Comparison of ENCODE assay signal across 13 cellular contexts in the genomic region with DNA sequence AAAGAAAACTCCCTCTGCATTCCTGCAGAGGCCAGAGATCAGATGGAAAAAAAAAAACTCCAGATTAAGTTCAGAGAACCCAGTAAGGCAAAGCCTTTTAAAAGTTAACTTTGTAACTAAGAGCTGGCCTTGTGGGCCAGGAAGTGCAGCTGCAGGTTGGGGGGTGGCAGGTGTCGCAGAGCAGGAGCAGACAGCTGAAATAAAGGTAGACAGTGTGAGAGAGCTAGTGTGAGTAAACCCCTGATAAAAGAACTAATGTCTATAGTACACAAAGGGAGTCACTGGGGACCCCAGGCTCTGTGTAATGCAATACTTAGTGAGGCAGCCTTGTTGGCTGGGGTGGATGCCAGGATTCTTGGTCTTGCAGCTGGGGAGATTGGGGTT. TPM values are rescaled to one million over a fixed set of nuclear protein-coding genes. Genes with fewer than 3 reads are reported as not detected.
DNase-seq lines count a peak whose midpoint lies in the region; ATAC-seq and TF ChIP-seq lines count a peak whose summit lies in the region.
"Had no signal": no experiment of that assay in that cellular context is flagged by ENCODE, and none has a peak within 500 bp of the region (broad histone marks: within the 10 kb centered on the region; RNA-seq: fewer than 3 reads in every experiment).

No MANE protein-coding gene starts in this region.

- H3K27ac ChIP-seq in CD4-positive, alpha-beta memory T cell (ENCODE audit: low read depth, low read length), result no peak overlapping the region
- peak overlapping the region; percentile 84 for H3K27ac ChIP-seq in MM.1S (ENCODE audit: low read length)
- no peak overlapping the region for H3K27ac ChIP-seq in effector memory CD4-positive, alpha-beta T cell (ENCODE audit: insufficient read depth, low read length, poor library complexity, severe bottlenecking)
- H3K27ac ChIP-seq: vagina had no signal

- no peak overlapping the region for H3K4me3 ChIP-seq in CD4-positive, alpha-beta memory T cell (ENCODE audit: low read length in 2 of 2)
- no peak overlapping the region for H3K4me3 ChIP-seq in MM.1S (ENCODE audit: low read length)
- H3K4me3 ChIP-seq in effector memory CD4-positive, alpha-beta T cell (ENCODE audit: insufficient read depth, low read depth, low read length, poor library complexity, severe bottlenecking), result no peak overlapping the region
- H3K4me3 ChIP-seq: mucosa of descending colon, vagina had no signal

- no peak for DNase-seq in CD4-positive, alpha-beta memory T cell
- DNase-seq in MM.1S, result peak; percentile 62
- peak; percentile 45 for DNase-seq in activated CD8-positive, alpha-beta memory T cell treated with anti-CD3 and anti-CD28 coated beads, Interleukin-2, amount 50 U/mL, for 48 hours
- peak; percentile 43 for DNase-seq in left kidney (ENCODE audit: low read depth, low spot score)
- no peak for DNase-seq in effector memory CD4-positive, alpha-beta T cell
- no peak for DNase-seq in activated gamma-delta T cell (lab: John Stamatoyannopoulos, UW)
- no peak for DNase-seq in AG20443 (ENCODE audit: low spot score)
- DNase-seq: activated CD4-positive, alpha-beta T cell treated with anti-CD3 and anti-CD28 coated beads for 1 hour; foreskin fibroblast; mucosa of descending colon; stimulated activated CD4-positive, alpha-beta T cell treated with anti-CD3 and anti-CD28 coated beads, Interleukin-1b, Interleukin-23, amount 100 ng/mL, for 48 hours had no signal

- H3K4me1 Mint-ChIP-seq in CD4-positive, alpha-beta memory T cell, result peaks cover 14 to 55% (median 40%) of the 10 kb centered on the region in 4 donors

- H3K9ac ChIP-seq in MM.1S (ENCODE audit: low read length), result peak overlapping the region; percentile 43; the same call in 1 of the 2 replicates

- no peaks in the 10 kb centered on the region for H4K20me1 ChIP-seq in MM.1S (ENCODE audit: insufficient read depth, low read length)

- peaks cover 42% of the 10 kb centered on the region for H3F3A ChIP-seq in MM.1S (ENCODE audit: insufficient read depth, low read length)

- no peaks in the 10 kb centered on the region for H3K9me3 ChIP-seq in CD4-positive, alpha-beta memory T cell (ENCODE audit: control insufficient read depth in 1 of 2, low read length in 2 of 2)
- no peaks in the 10 kb centered on the region for H3K9me3 ChIP-seq in MM.1S (replicated peaks; ENCODE audit: insufficient read depth, low read length)
- H3K9me3 ChIP-seq in effector memory CD4-positive, alpha-beta T cell (ENCODE audit: control insufficient read depth, low read length), result no peaks in the 10 kb centered on the region
- H3K9me3 ChIP-seq: mucosa of descending colon, vagina had no signal

- H2AFZ ChIP-seq in MM.1S (ENCODE audit: low read length), result no peak overlapping the region

- POLR2A ChIA-PET in CD4-positive, alpha-beta memory T cell (lab: Charles Lee; ENCODE audit: partially characterized antibody), result interaction anchor here (0.6 kb wide), 1 partner anchor 144 kb away, joined by 4 read pairs; no protein-coding TSS in a partner anchor

- TF ChIP-seq CTCF in MM.1S (IDR thresholded peaks at IDR 0.05; ENCODE audit: low read length), result no peak

- H3K36me3 Mint-ChIP-seq in CD4-positive, alpha-beta memory T cell, result peaks cover 0 to 5% of the 10 kb centered on the region in 2 donors

- H3K36me3 ChIP-seq in CD4-positive, alpha-beta memory T cell (ENCODE audit: insufficient read depth, low read length), result no peaks in the 10 kb centered on the region
- H3K36me3 ChIP-seq in MM.1S (replicated peaks; ENCODE audit: insufficient read depth, low read length), result no peaks in the 10 kb centered on the region
- no peaks in the 10 kb centered on the region for H3K36me3 ChIP-seq in effector memory CD4-positive, alpha-beta T cell (ENCODE audit: control insufficient read depth, insufficient read depth, low read length)
- H3K36me3 ChIP-seq: vagina had no signal

- intact Hi-C loops in CD4-positive, alpha-beta memory T cell (cut with micrococcal nuclease), result no loop called here

- ATAC-seq in GM19395 (IDR thresholded peaks at IDR 0.05; ENCODE audit: unreplicated experiment), result no peak
- ATAC-seq: mucosa of descending colon had no signal

- H3K27me3 ChIP-seq in CD4-positive, alpha-beta memory T cell (ENCODE audit: insufficient read depth, low read length), result no peaks in the 10 kb centered on the region
- H3K27me3 ChIP-seq in MM.1S (replicated peaks; ENCODE audit: insufficient read depth, low read length), result no peaks in the 10 kb centered on the region
- H3K27me3 ChIP-seq in effector memory CD4-positive, alpha-beta T cell (replicated peaks; ENCODE audit: control insufficient read depth, insufficient read depth, low read length, poor library complexity, severe bottlenecking), result no peaks in the 10 kb centered on the region
- H3K27me3 ChIP-seq: vagina had no signal

- no peaks in the 10 kb centered on the region for H3K9me2 ChIP-seq in MM.1S (replicated peaks; ENCODE audit: insufficient read depth, low read length)

- peak overlapping the region; percentile 3 to 62 (median 52) for H3K27ac Mint-ChIP-seq in CD4-positive, alpha-beta memory T cell

- H3K4me2 ChIP-seq in MM.1S (ENCODE audit: low read depth, low read length), result peak overlapping the region; percentile 70

- H3K4me1 ChIP-seq in CD4-positive, alpha-beta memory T cell (ENCODE audit: insufficient read depth, low read length), result peaks cover 46% of the 10 kb centered on the region
- peaks cover 89% of the 10 kb centered on the region for H3K4me1 ChIP-seq in MM.1S (ENCODE audit: low read length)
- H3K4me1 ChIP-seq in effector memory CD4-positive, alpha-beta T cell (ENCODE audit: control insufficient read depth, insufficient read depth, low read length, poor library complexity, severe bottlenecking), result peaks cover 8% of the 10 kb centered on the region
- H3K4me1 ChIP-seq: vagina had no signal

- H3K4me3 Mint-ChIP-seq in CD4-positive, alpha-beta memory T cell, result peak overlapping the region in 4 of 8 donors; percentile 7 to 61 (median 22)

- H3K79me2 ChIP-seq in MM.1S (ENCODE audit: low read length), result no peaks in the 10 kb centered on the region

- peaks cover 0 to 9% (median 0%) of the 10 kb centered on the region in 8 donors for H3K9me3 Mint-ChIP-seq in CD4-positive, alpha-beta memory T cell

- CTCF ChIA-PET in CD4-positive, alpha-beta memory T cell (lab: Charles Lee; ENCODE audit: partially characterized antibody), result no interaction called here

- no peaks in the 10 kb centered on the region for H3K27me3 Mint-ChIP-seq in CD4-positive, alpha-beta memory T cell

RNA-seq across cellular contexts. Expression of gene PPCDC, which starts 42.1 kb away (rescaled TPM):
- 10 to 100 TPM; 14.1 to 15.2 TPM for total RNA-seq in CD4-positive, alpha-beta memory T cell
- 10 to 100 TPM in 1 of 2 donors, 1 to 10 TPM in 1; 8.5 to 12.4 TPM for polyA plus RNA-seq in CD4-positive, alpha-beta memory T cell

Comparison
In these comparisons a context has a peak if more than half of its experiments do, and no peak if none do; other contexts are left out.
1. DNase-seq: peak in MM.1S (single experiment), activated CD8-positive, alpha-beta memory T cell treated with anti-CD3 and anti-CD28 coated beads, Interleukin-2, amount 50 U/mL, for 48 hours (single experiment) and left kidney (single experiment); none in CD4-positive, alpha-beta memory T cell (0 of 5), effector memory CD4-positive, alpha-beta T cell (0 of 3), activated gamma-delta T cell (single experiment) and AG20443 (single experiment).